In the genomic region with DNA sequence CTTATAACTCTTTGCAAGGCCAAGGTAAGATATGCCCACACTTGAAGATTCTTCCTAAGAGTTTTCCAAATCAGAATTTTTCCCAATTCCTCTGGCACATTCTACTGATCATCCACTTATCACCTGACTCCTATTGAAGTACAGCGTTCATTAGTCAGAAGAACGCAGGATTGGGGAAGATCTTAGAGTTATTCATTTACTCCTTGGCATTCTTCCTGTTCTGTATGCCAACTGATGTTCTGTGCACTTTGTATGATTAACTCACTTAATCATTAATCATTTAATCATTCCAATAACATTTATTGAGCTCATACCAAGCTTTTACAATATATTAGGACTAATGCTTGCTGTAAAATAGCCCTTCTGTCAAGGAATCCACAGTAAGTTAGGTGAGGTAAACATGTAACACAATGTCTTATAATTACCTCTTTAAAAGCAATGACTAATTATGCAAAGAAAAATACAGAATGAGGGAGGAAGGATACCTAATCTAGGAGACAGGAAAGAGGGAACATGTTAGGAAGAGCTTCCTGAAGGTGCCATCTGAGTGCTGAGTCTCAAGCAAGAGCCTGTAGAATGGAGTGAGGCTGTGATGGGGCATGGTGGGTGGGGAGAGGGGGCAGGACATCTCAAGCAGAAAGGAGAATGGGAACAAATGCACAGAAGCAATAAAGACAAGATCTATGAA, we compare ENCODE assay signal across 16 cellular contexts.
DNase-seq lines count a peak whose midpoint lies in the region; ATAC-seq, FAIRE-seq and TF ChIP-seq lines count a peak whose summit lies in the region.
"Had no signal": no experiment of that assay in that cellular context is flagged by ENCODE, and none has a peak within 500 bp of the region (broad histone marks: within the 10 kb centered on the region; RNA-seq: fewer than 3 reads in every experiment).

No MANE protein-coding gene starts in this region.

- no peaks in the 10 kb centered on the region for H3K9me3 Mint-ChIP-seq in Calu3 (ENCODE audit: low read depth, unreplicated experiment)
- H3K9me3 Mint-ChIP-seq: CD4-positive, alpha-beta T cell; GM23338 had no signal

- H3K36me3 Mint-ChIP-seq in Calu3 (ENCODE audit: insufficient read depth, unreplicated experiment): peaks cover 7% of the 10 kb centered on the region

- H3K79me1 ChIP-seq in mesenchymal stem cell (replicated peaks; ENCODE audit: low read length, poor library complexity, severe bottlenecking): no peaks in the 10 kb centered on the region

- H3K23ac ChIP-seq in mesenchymal stem cell (ENCODE audit: low read length in 2 of 2): no peak overlapping the region

- H3K9ac ChIP-seq in mesenchymal stem cell (ENCODE audit: low read length): no peak overlapping the region

- H3K4me1 ChIP-seq in mesenchymal stem cell (ENCODE audit: control insufficient read depth, insufficient read depth, low read depth, low read length): peaks cover 1% of the 10 kb centered on the region

- H2AK5ac ChIP-seq in mesenchymal stem cell (ENCODE audit: low read length, severe bottlenecking): peak overlapping the region; percentile 37

- CTCF ChIA-PET in Calu3 (lab: Charles Lee): interaction anchor here (0.6 to 1.2 kb wide), 9 partner anchors 12 to 575 kb away, joined by 3 to 8 read pairs (median 4); a partner anchor contains a TSS

- H3K4me2 ChIP-seq in mesenchymal stem cell (ENCODE audit: low read length, poor library complexity, severe bottlenecking): no peak overlapping the region
- H3K4me2 ChIP-seq: GM23338 had no signal

- no TSS peak for BruUV-seq in Calu3 (replicated peaks; lab: Mats Ljungman, UMichigan)

- no peaks in the 10 kb centered on the region for H3K36me3 ChIP-seq in mesenchymal stem cell (ENCODE audit: control insufficient read depth in 1 of 2, insufficient read depth in 2 of 2, low read depth in 1 of 2, low read length in 2 of 2)

- H3K4me3 Mint-ChIP-seq in Calu3 (ENCODE audit: low read depth, unreplicated experiment): peak overlapping the region; percentile 19
- H3K4me3 Mint-ChIP-seq: B cell; CD4-positive, alpha-beta T cell; GM23338 had no signal

- H4K91ac ChIP-seq in mesenchymal stem cell (ENCODE audit: low read length): no peak overlapping the region

- no peak overlapping the region for H3K18ac ChIP-seq in mesenchymal stem cell (ENCODE audit: low read depth in 1 of 2, low read length in 2 of 2)

- no peak for TF ChIP-seq CTCF in Calu3 (IDR thresholded peaks at IDR 0.05; ENCODE audit: unreplicated experiment)

- H3K27me3 Mint-ChIP-seq in Calu3 (ENCODE audit: unreplicated experiment): no peaks in the 10 kb centered on the region
- H3K27me3 Mint-ChIP-seq: CD4-positive, alpha-beta T cell had no signal

- H2AFZ ChIP-seq in mesenchymal stem cell (ENCODE audit: low read depth, low read length): no peak overlapping the region
- H2AFZ ChIP-seq: GM23338 had no signal

- H3K4ac ChIP-seq in mesenchymal stem cell (ENCODE audit: low read depth in 1 of 2, low read length in 2 of 2): no peak overlapping the region

- peak overlapping the region; percentile 86 for H3K27ac ChIP-seq in mesenchymal stem cell (ENCODE audit: low read length, poor library complexity, severe bottlenecking)

- H2BK15ac ChIP-seq in mesenchymal stem cell (ENCODE audit: low read depth, poor library complexity, severe bottlenecking): no peak overlapping the region

- FAIRE-seq in islet of Langerhans (lab: Jason Lieb, UNC): peak; percentile 45
- FAIRE-seq: HTR-8/SVneo had no signal

- WGBS in mesenchymal stem cell: no CpG with 5 or more reads among the region's 2 CpGs

- H2BK120ac ChIP-seq in mesenchymal stem cell (ENCODE audit: low read depth, low read length): no peak overlapping the region

- peak overlapping the region; percentile 96 for H3K27ac Mint-ChIP-seq in Calu3 (ENCODE audit: unreplicated experiment)
- H3K27ac Mint-ChIP-seq: B cell; CD4-positive, alpha-beta T cell; GM23338 had no signal

- no peak overlapping the region for H2BK12ac ChIP-seq in mesenchymal stem cell (ENCODE audit: low read length in 2 of 2)

- H3K4me3 ChIP-seq in mesenchymal stem cell (ENCODE audit: insufficient read depth in 1 of 2, low read depth in 1 of 2, low read length in 2 of 2): no peak overlapping the region
- H3K4me3 ChIP-seq: GM23338 had no signal

- intact Hi-C loops in Calu3 (cut with micrococcal nuclease; ENCODE audit: unreplicated experiment) (loop anchor here (1.0 to 5.0 kb wide), 6 partner anchors 58 to 309 kb away; no protein-coding TSS in a partner anchor), Right ventricle myocardium superior (cut with DNase I) (no loop called here), head of caudate nucleus (cut with DNase I) (no loop called here)

- H3K14ac ChIP-seq in mesenchymal stem cell (ENCODE audit: low read length in 2 of 2): no peak overlapping the region

- peak overlapping the region; percentile 67 for H2BK5ac ChIP-seq in mesenchymal stem cell (ENCODE audit: low read depth, low read length, poor library complexity, severe bottlenecking)

- H4K8ac ChIP-seq in mesenchymal stem cell (ENCODE audit: low read length): no peak overlapping the region

- H3K27me3 ChIP-seq in mesenchymal stem cell (ENCODE audit: control insufficient read depth in 1 of 2, insufficient read depth in 1 of 2, low read length in 2 of 2): no peaks in the 10 kb centered on the region

- H3K4me1 Mint-ChIP-seq in Calu3 (ENCODE audit: low read depth, unreplicated experiment): peaks cover 59% of the 10 kb centered on the region
- H3K4me1 Mint-ChIP-seq: B cell had no signal

- no peaks in the 10 kb centered on the region for H3K9me3 ChIP-seq in mesenchymal stem cell (ENCODE audit: control insufficient read depth, low read length)

- peak; percentile 13 for DNase-seq in Calu3
- no peak for DNase-seq in mesenchymal stem cell
- DNase-seq in renal cortical epithelial cell (ENCODE audit: low read depth): peak; percentile 98
- no peak for DNase-seq in Right ventricle myocardium superior
- DNase-seq in NAMALWA (ENCODE audit: low spot score): no peak
- DNase-seq in head of caudate nucleus: no peak
- DNase-seq: CD4-positive, alpha-beta T cell; GF-D8; NCI-H1048; NCI-H226; NCI-H526 treated with DMSO at 0.1 percent for 48 hours; OCI-M1 had no signal

- no peak for ATAC-seq in Right ventricle myocardium superior (ENCODE audit: poor library complexity)
- ATAC-seq: GM23338 had no signal

Comparison
In these comparisons a context has a peak if more than half of its experiments do, and no peak if none do; other contexts are left out.
1. DNase-seq: peak in Calu3 (single experiment) and renal cortical epithelial cell (single experiment); none in mesenchymal stem cell (single experiment), Right ventricle myocardium superior (single experiment), NAMALWA (single experiment) and head of caudate nucleus (0 of 42).